ENCODE assay signal across 8 cellular contexts in the genomic region with DNA sequence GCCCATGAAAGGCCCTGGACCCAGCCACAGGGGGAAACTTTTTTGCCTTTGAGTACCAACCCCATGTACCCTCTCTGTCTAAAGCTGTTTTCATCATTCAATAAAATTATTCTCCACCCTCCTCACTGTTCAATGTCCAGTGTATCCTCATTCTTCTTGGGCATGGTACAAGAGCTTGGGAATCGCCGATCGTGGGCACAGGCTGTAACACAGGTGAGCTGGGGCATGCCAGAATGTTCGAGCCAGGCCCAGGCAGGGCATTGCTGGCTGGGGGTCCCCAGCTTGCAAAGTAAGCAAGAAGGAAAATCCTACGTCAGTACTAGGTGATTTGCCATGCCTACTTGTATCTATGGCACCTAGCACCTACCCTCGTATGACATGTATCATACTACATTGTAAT.
"Had no signal": no experiment of that assay in that cellular context is flagged by ENCODE, and none has a peak within 500 bp of the region (broad histone marks: within the 10 kb centered on the region; RNA-seq: fewer than 3 reads in every experiment).

No MANE protein-coding gene starts in this region.

- H3K9ac ChIP-seq: KMS-11 had no signal

- FAIRE-seq: HepG2, HTR-8/SVneo, K562 had no signal

- H3K4me3 ChIP-seq: K562 had no signal

- H3K27ac ChIP-seq: HL-60, KMS-11 had no signal

- ATAC-seq: HepG2, K562 had no signal

- H3K4me2 ChIP-seq: KMS-11 had no signal

- DNase-seq: IMR-90, KBM-7, KG1 had no signal
